In genomic region chr7:6011541-6011940, GRCh38 we compare ENCODE assay signal across 16 cellular contexts. TPM values are rescaled to one million over a fixed set of nuclear protein-coding genes. Genes with fewer than 3 reads are reported as not detected.
DNase-seq lines count a peak whose midpoint lies in the region; ATAC-seq and TF ChIP-seq lines count a peak whose summit lies in the region.
"Had no signal": no experiment of that assay in that cellular context is flagged by ENCODE, and none has a peak within 500 bp of the region (broad histone marks: within the 10 kb centered on the region; RNA-seq: fewer than 3 reads in every experiment).

No MANE protein-coding gene starts in this region.

- no peak overlapping the region for H3K4me3 ChIP-seq in CD8-positive, alpha-beta T cell (ENCODE audit: low read depth, low read length)
- H3K4me3 ChIP-seq in Loucy (ENCODE audit: low read length, poor library complexity, severe bottlenecking): peak overlapping the region; percentile 91

- H3K4me1 ChIP-seq in CD8-positive, alpha-beta T cell (ENCODE audit: insufficient read depth, low read length): peaks cover 18% of the 10 kb centered on the region
- peaks cover 15% of the 10 kb centered on the region for H3K4me1 ChIP-seq in Loucy (ENCODE audit: insufficient read depth, low read length, poor library complexity, severe bottlenecking)

- TF ChIP-seq CTCF in CD8-positive, alpha-beta T cell (IDR thresholded peaks at IDR 0.05): no peak
- TF ChIP-seq CTCF in Loucy (conservative IDR thresholded peaks at IDR 0.05; ENCODE audit: low read length): no peak
- TF ChIP-seq CTCF in progenitor cell of endocrine pancreas (IDR thresholded peaks at IDR 0.05; ENCODE audit: unreplicated experiment): no peak

- H3K36me3 ChIP-seq in CD8-positive, alpha-beta T cell (ENCODE audit: insufficient read depth, low read length): peaks cover 4% of the 10 kb centered on the region
- H3K36me3 ChIP-seq in Loucy (ENCODE audit: insufficient read depth, low read length): peaks cover 9% of the 10 kb centered on the region; the same call in 1 of the 2 replicates

- H3F3A ChIP-seq in Loucy (ENCODE audit: low read depth): no peaks in the 10 kb centered on the region

- H3K9ac ChIP-seq in Loucy (ENCODE audit: low read depth, low read length, poor library complexity, severe bottlenecking): peak overlapping the region; percentile 90

- no peaks in the 10 kb centered on the region for H3K9me3 Mint-ChIP-seq in CD8-positive, alpha-beta T cell
- H3K9me3 Mint-ChIP-seq in progenitor cell of endocrine pancreas (ENCODE audit: low read depth): no peaks in the 10 kb centered on the region
- H3K9me3 Mint-ChIP-seq: CD8-positive, alpha-beta memory T cell had no signal

- no peak for ATAC-seq in CD8-positive, alpha-beta T cell

- H3K4me2 ChIP-seq in Loucy (ENCODE audit: low read depth, low read length, poor library complexity, severe bottlenecking): peak overlapping the region; percentile 91

- H3K27ac ChIP-seq in CD8-positive, alpha-beta T cell (ENCODE audit: low read depth, low read length): no peak overlapping the region
- peak overlapping the region; percentile 30 for H3K27ac ChIP-seq in cingulate gyrus (ENCODE audit: low read depth, low read length)

- H3K79me2 ChIP-seq in Loucy (ENCODE audit: insufficient read depth, low read length): peaks cover 54% of the 10 kb centered on the region

- peaks cover 27% of the 10 kb centered on the region for H3K36me3 Mint-ChIP-seq in CD8-positive, alpha-beta T cell
- H3K36me3 Mint-ChIP-seq in progenitor cell of endocrine pancreas (ENCODE audit: insufficient read depth): peaks cover 9% of the 10 kb centered on the region

- no peaks in the 10 kb centered on the region for H3K27me3 Mint-ChIP-seq in CD8-positive, alpha-beta T cell (ENCODE audit: low read depth)
- H3K27me3 Mint-ChIP-seq in progenitor cell of endocrine pancreas: no peaks in the 10 kb centered on the region
- H3K27me3 Mint-ChIP-seq: CD8-positive, alpha-beta memory T cell had no signal

- H2AFZ ChIP-seq in Loucy (ENCODE audit: low read length): no peak overlapping the region

- intact Hi-C loops in CD8-positive, alpha-beta T cell (cut with DNase I, micrococcal nuclease): loop anchor here in 1 of 2 experiments (2.0 kb wide), 1 partner anchor 13 kb away; no protein-coding TSS in a partner anchor

- H3K9me3 ChIP-seq in CD8-positive, alpha-beta T cell (ENCODE audit: low read length): no peaks in the 10 kb centered on the region
- no peaks in the 10 kb centered on the region for H3K9me3 ChIP-seq in Loucy (ENCODE audit: insufficient read depth, low read depth, low read length)

- POLR2A ChIA-PET in CD8-positive, alpha-beta T cell (lab: Charles Lee): no interaction called here

- peaks cover 36% of the 10 kb centered on the region for H3K4me1 Mint-ChIP-seq in CD8-positive, alpha-beta T cell (ENCODE audit: low read depth)
- peaks cover 15% of the 10 kb centered on the region for H3K4me1 Mint-ChIP-seq in progenitor cell of endocrine pancreas (ENCODE audit: low read depth)

- no peaks in the 10 kb centered on the region for H3K27me3 ChIP-seq in CD8-positive, alpha-beta T cell (ENCODE audit: insufficient read depth, low read length)
- H3K27me3 ChIP-seq in Loucy (ENCODE audit: insufficient read depth, low read length, poor library complexity, severe bottlenecking): no peaks in the 10 kb centered on the region

- no peaks in the 10 kb centered on the region for H4K20me1 ChIP-seq in Loucy (ENCODE audit: insufficient read depth, low read length, poor library complexity, severe bottlenecking)

- no peaks in the 10 kb centered on the region for H3K9me2 ChIP-seq in Loucy (replicated peaks; ENCODE audit: low read depth, low read length)

- peak overlapping the region; percentile 32 for H3K27ac Mint-ChIP-seq in CD8-positive, alpha-beta T cell
- peak overlapping the region; percentile 45 for H3K27ac Mint-ChIP-seq in progenitor cell of endocrine pancreas

- H3K4me3 Mint-ChIP-seq in CD8-positive, alpha-beta T cell: no peak overlapping the region
- no peak overlapping the region for H3K4me3 Mint-ChIP-seq in progenitor cell of endocrine pancreas (ENCODE audit: low read depth)

- CTCF ChIA-PET in CD8-positive, alpha-beta T cell (lab: Charles Lee): interaction anchor here (1.1 to 1.9 kb wide), 2 partner anchors 11 to 15 kb away, joined by 3 to 4 read pairs; no protein-coding TSS in a partner anchor

- DNase-seq in CD8-positive, alpha-beta T cell: no peak
- DNase-seq in progenitor cell of endocrine pancreas (ENCODE audit: low spot score, unreplicated experiment): no peak
- no peak for DNase-seq in NCI-H128 (lab: John Stamatoyannopoulos, UW; ENCODE audit: unreplicated experiment)
- DNase-seq in NCI-H1930 (lab: John Stamatoyannopoulos, UW): no peak
- DNase-seq in stimulated activated naive CD4-positive, alpha-beta T cell (lab: John Stamatoyannopoulos, UW): no peak
- DNase-seq: activated CD4-positive, alpha-beta T cell treated with anti-CD3 and anti-CD28 coated beads, Interleukin-2, amount 50 U/mL, for 48 hours; CD8-positive, alpha-beta memory T cell; NCI-H1105; NCI-H524; RPMI8226; stimulated activated CD4-positive, alpha-beta T cell treated with anti-CD3 and anti-CD28 coated beads, Interleukin-4, amount 100 ng/mL, for 4 hours; stimulated activated naive CD4-positive, alpha-beta T cell treated with Interleukin-2 at 50 U/mL for 16 hours; T1000 had no signal

RNA-seq across cellular contexts. Expression of gene AIMP2, which starts 2.5 kb away (rescaled TPM):
- 1 to 10 TPM; 5.2 to 6.9 TPM for total RNA-seq in CD8-positive, alpha-beta T cell
- total RNA-seq in progenitor cell of endocrine pancreas: 30.1 and 33.4 TPM in 2 replicates

RNA-seq across cellular contexts. Expression of gene PMS2, which starts 2.7 kb away (rescaled TPM):
- 10 to 100 TPM in 1 of 2 experiments, 1 to 10 TPM in 1; 8.5 to 10.4 TPM for total RNA-seq in CD8-positive, alpha-beta T cell
- 19.7 and 23.9 TPM in 2 replicates for total RNA-seq in progenitor cell of endocrine pancreas

RNA-seq across cellular contexts. Expression of gene ANKRD61, which starts 19.6 kb away (rescaled TPM):
- total RNA-seq in CD8-positive, alpha-beta T cell: not detected
- total RNA-seq in progenitor cell of endocrine pancreas: 0.22 and 0.47 TPM in 2 replicates
- total RNA-seq: mononuclear cell had no signal

RNA-seq across cellular contexts. Expression of gene RSPH10B, which starts 41.1 kb away (rescaled TPM):
- total RNA-seq in CD8-positive, alpha-beta T cell: under 1 TPM in 1 of 2 experiments, not detected in 1; 0.47 TPM
- total RNA-seq in progenitor cell of endocrine pancreas: 1.5 and 2.0 TPM in 2 replicates
- total RNA-seq: CD8-positive, alpha-beta memory T cell had no signal

RNA-seq across cellular contexts. Expression of gene EIF2AK1, which starts 47.4 kb away (rescaled TPM):
- 10 to 100 TPM; 43.3 to 47.5 TPM for total RNA-seq in CD8-positive, alpha-beta T cell
- 114 and 121 TPM in 2 replicates for total RNA-seq in progenitor cell of endocrine pancreas
